14 cellular contexts compared by ENCODE assay signal in the genomic region with DNA sequence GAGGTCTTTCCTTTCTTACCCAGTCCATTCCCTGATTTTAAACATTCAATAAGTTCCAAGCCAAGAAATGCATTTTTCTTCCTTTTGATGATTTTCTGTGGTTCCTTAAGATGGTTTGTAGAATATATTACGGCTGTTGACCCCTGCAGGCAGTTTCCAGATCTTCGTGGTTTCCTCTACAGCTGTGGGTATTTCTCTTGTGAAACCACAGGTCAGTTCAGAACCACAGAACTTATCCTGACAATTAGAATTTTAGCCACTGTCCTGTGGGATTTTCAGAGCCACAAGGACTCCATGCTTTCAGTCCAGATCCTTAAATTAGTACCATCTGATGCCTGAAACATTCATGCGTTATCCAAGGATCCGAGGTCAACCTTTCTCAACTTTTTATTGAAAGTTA. TPM values are rescaled to one million over a fixed set of nuclear protein-coding genes. Genes with fewer than 3 reads are reported as not detected.
DNase-seq lines count a peak whose midpoint lies in the region; ATAC-seq and TF ChIP-seq lines count a peak whose summit lies in the region.
"Had no signal": no experiment of that assay in that cellular context is flagged by ENCODE, and none has a peak within 500 bp of the region (broad histone marks: within the 10 kb centered on the region; RNA-seq: fewer than 3 reads in every experiment).

No MANE protein-coding gene starts in this region.

- no peak overlapping the region for H3K27ac Mint-ChIP-seq in natural killer cell treated with Interleukin-12 subunit alpha and Interleukin-12 subunit beta and Interleukin-15 and Interleukin-18, amount 100 ng/mL, for 72 hours
- no peak overlapping the region for H3K27ac Mint-ChIP-seq in natural killer cell
- H3K27ac Mint-ChIP-seq: activated CD8-positive, alpha-beta T cell treated with anti-CD3 and anti-CD28 coated beads, Interleukin-2, amount 10 ng/mL, durations not matched to agents 7 days and 5 days; activated T-helper 17 cell treated with anti-CD3 and anti-CD28 coated beads, Interleukin-2, amount 50 U/mL, for 72 hours; immature natural killer cell; stimulated activated naive CD8-positive, alpha-beta T cell treated with anti-CD3 and anti-CD28 coated beads, Interleukin-15, Interleukin-2, amounts not matched to agents 100 ng/mL and 50 ng/mL, for 24 hours had no signal

- TF ChIP-seq CTCF in natural killer cell (IDR thresholded peaks at IDR 0.05) (no peak), OCI-LY3 (IDR thresholded peaks at IDR 0.05; ENCODE audit: low read depth, low read length) (no peak)

- H2BK120ac ChIP-seq in trophoblast cell (ENCODE audit: insufficient read depth, low read length, poor library complexity) = no peak overlapping the region

- H3K36me3 ChIP-seq in OCI-LY3 (replicated peaks; ENCODE audit: low read depth, low read length) = no peaks in the 10 kb centered on the region
- H3K36me3 ChIP-seq in trophoblast cell (ENCODE audit: control insufficient read depth in 1 of 2, insufficient read depth in 2 of 2, low read length in 2 of 2) = no peaks in the 10 kb centered on the region
- H3K36me3 ChIP-seq: spleen had no signal

- no peak overlapping the region for H4K8ac ChIP-seq in trophoblast cell (ENCODE audit: low read depth, low read length)

- peak overlapping the region; percentile 26 for H3K4me3 Mint-ChIP-seq in natural killer cell treated with Interleukin-12 subunit alpha and Interleukin-12 subunit beta and Interleukin-15 and Interleukin-18, amount 100 ng/mL, for 72 hours
- H3K4me3 Mint-ChIP-seq in natural killer cell = no peak overlapping the region
- H3K4me3 Mint-ChIP-seq: activated CD8-positive, alpha-beta T cell treated with anti-CD3 and anti-CD28 coated beads, Interleukin-2, amount 10 ng/mL, durations not matched to agents 7 days and 5 days; activated T-helper 17 cell treated with anti-CD3 and anti-CD28 coated beads, Interleukin-2, amount 50 U/mL, for 72 hours; stimulated activated naive CD8-positive, alpha-beta T cell treated with anti-CD3 and anti-CD28 coated beads, Interleukin-15, Interleukin-2, amounts not matched to agents 100 ng/mL and 50 ng/mL, for 24 hours had no signal

- no peak overlapping the region for H3K4me3 ChIP-seq in OCI-LY3 (ENCODE audit: low read length)
- H3K4me3 ChIP-seq in trophoblast cell (ENCODE audit: low read depth, low read length) = no peak overlapping the region
- H3K4me3 ChIP-seq: spleen had no signal

- no peak overlapping the region for H2BK5ac ChIP-seq in trophoblast cell (ENCODE audit: low read depth, low read length, poor library complexity)

- H3K9ac ChIP-seq in OCI-LY3 (ENCODE audit: low read length) (no peak overlapping the region), trophoblast cell (ENCODE audit: low read length) (no peak overlapping the region)

- H3K4me2 ChIP-seq in OCI-LY3 (ENCODE audit: low read length) (peak overlapping the region; percentile 68), trophoblast cell (ENCODE audit: low read length) (no peak overlapping the region)

- no peaks in the 10 kb centered on the region for H3K79me1 ChIP-seq in trophoblast cell (ENCODE audit: low read length)

- H2AFZ ChIP-seq in OCI-LY3 (ENCODE audit: low read depth, low read length) (peak overlapping the region; percentile 35; the same call in 1 of the 2 replicates), trophoblast cell (ENCODE audit: insufficient read depth, low read length, poor library complexity) (no peak overlapping the region)

- no peaks in the 10 kb centered on the region for H3K9me3 Mint-ChIP-seq in natural killer cell treated with Interleukin-12 subunit alpha and Interleukin-12 subunit beta and Interleukin-15 and Interleukin-18, amount 100 ng/mL, for 72 hours
- H3K9me3 Mint-ChIP-seq in natural killer cell = no peaks in the 10 kb centered on the region
- H3K9me3 Mint-ChIP-seq: activated T-helper 17 cell treated with anti-CD3 and anti-CD28 coated beads, Interleukin-2, amount 50 U/mL, for 72 hours; immature natural killer cell; stimulated activated naive CD8-positive, alpha-beta T cell treated with anti-CD3 and anti-CD28 coated beads, Interleukin-15, Interleukin-2, amounts not matched to agents 100 ng/mL and 50 ng/mL, for 24 hours had no signal

- H4K20me1 ChIP-seq in OCI-LY3 (ENCODE audit: insufficient read depth, low read length) = no peaks in the 10 kb centered on the region

- no peak for ATAC-seq in natural killer cell treated with Interleukin-12 subunit alpha and Interleukin-12 subunit beta and Interleukin-15 and Interleukin-18, amount 100 ng/mL, for 72 hours
- ATAC-seq in natural killer cell = no peak
- ATAC-seq in HG02763 (IDR thresholded peaks at IDR 0.05; ENCODE audit: unreplicated experiment) = no peak

- H3K9me3 ChIP-seq in OCI-LY3 (ENCODE audit: insufficient read depth, low read length) (no peaks in the 10 kb centered on the region), trophoblast cell (ENCODE audit: insufficient read depth, low read depth, low read length) (no peaks in the 10 kb centered on the region)
- H3K9me3 ChIP-seq: spleen had no signal

- H3K27me3 ChIP-seq in OCI-LY3 (ENCODE audit: low read depth, low read length) (peaks cover 25% of the 10 kb centered on the region), trophoblast cell (ENCODE audit: insufficient read depth, low read length) (no peaks in the 10 kb centered on the region)

- H2AK5ac ChIP-seq in trophoblast cell (ENCODE audit: low read length) = no peak overlapping the region

- H3K14ac ChIP-seq in trophoblast cell (ENCODE audit: low read length) = no peak overlapping the region

- H3K4ac ChIP-seq in trophoblast cell (ENCODE audit: low read depth, low read length) = no peak overlapping the region

- DNase-seq in natural killer cell treated with Interleukin-12 subunit alpha and Interleukin-12 subunit beta and Interleukin-15 and Interleukin-18, amount 100 ng/mL, for 72 hours (ENCODE audit: low spot score) = no peak
- DNase-seq in natural killer cell = no peak
- peak; percentile 98 for DNase-seq in fibroblast of peridontal ligament (ENCODE audit: extremely low read depth)
- DNase-seq in stromal cell of bone marrow (ENCODE audit: low read depth) = peak; percentile 22
- no peak for DNase-seq in trophoblast cell
- DNase-seq in stimulated activated CD8-positive, alpha-beta memory T cell treated with anti-CD3 and anti-CD28 coated beads, Interleukin-4, amount 100 ng/mL, for 48 hours = no peak

- H3K4me1 ChIP-seq in OCI-LY3 (ENCODE audit: low read length) (peaks cover 8% of the 10 kb centered on the region), trophoblast cell (ENCODE audit: control insufficient read depth in 1 of 2, insufficient read depth in 2 of 2, low read length in 2 of 2) (no peaks in the 10 kb centered on the region)
- H3K4me1 ChIP-seq: foreskin keratinocyte had no signal

- no peak overlapping the region for H4K91ac ChIP-seq in trophoblast cell (ENCODE audit: low read depth, low read length)

- H3K18ac ChIP-seq in trophoblast cell (ENCODE audit: low read length) = no peak overlapping the region

- H3K27me3 Mint-ChIP-seq in natural killer cell treated with Interleukin-12 subunit alpha and Interleukin-12 subunit beta and Interleukin-15 and Interleukin-18, amount 100 ng/mL, for 72 hours = peaks cover 21 to 35% of the 10 kb centered on the region in 2 donors
- peaks cover 22 to 41% of the 10 kb centered on the region in 2 donors for H3K27me3 Mint-ChIP-seq in natural killer cell (ENCODE audit: low read depth in 2 of 2)

- H4K12ac ChIP-seq in trophoblast cell (ENCODE audit: low read depth, low read length) = no peak overlapping the region

- H3K79me2 ChIP-seq in OCI-LY3 (ENCODE audit: low read length) (no peaks in the 10 kb centered on the region), trophoblast cell (ENCODE audit: control insufficient read depth, insufficient read depth, low read length, poor library complexity) (no peaks in the 10 kb centered on the region)

- WGBS in trophoblast cell (ENCODE audit: extremely low coverage, insufficient coverage, insufficient read length) = no CpG with 5 or more reads among the region's 4 CpGs

- intact Hi-C loops in natural killer cell (cut with micrococcal nuclease) = loop anchor here (5.0 kb wide), 2 partner anchors 130 to 715 kb away; no protein-coding TSS in a partner anchor

- no peak overlapping the region for H3K27ac ChIP-seq in OCI-LY3 (ENCODE audit: low read length)
- no peak overlapping the region for H3K27ac ChIP-seq in trophoblast cell (ENCODE audit: low read depth, low read length)
- H3K27ac ChIP-seq: foreskin keratinocyte, spleen had no signal

- H3K4me1 Mint-ChIP-seq in natural killer cell treated with Interleukin-12 subunit alpha and Interleukin-12 subunit beta and Interleukin-15 and Interleukin-18, amount 100 ng/mL, for 72 hours (ENCODE audit: low read depth in 2 of 2) = peaks cover 9 to 12% of the 10 kb centered on the region in 2 donors
- H3K4me1 Mint-ChIP-seq in natural killer cell = peaks cover 11% of the 10 kb centered on the region in 2 donors
- H3K4me1 Mint-ChIP-seq: activated T-helper 17 cell treated with anti-CD3 and anti-CD28 coated beads, Interleukin-2, amount 50 U/mL, for 72 hours had no signal

- H3K23ac ChIP-seq in trophoblast cell (ENCODE audit: low read length) = no peak overlapping the region

- no peaks in the 10 kb centered on the region for H3K36me3 Mint-ChIP-seq in natural killer cell treated with Interleukin-12 subunit alpha and Interleukin-12 subunit beta and Interleukin-15 and Interleukin-18, amount 100 ng/mL, for 72 hours
- H3K36me3 Mint-ChIP-seq in natural killer cell = no peaks in the 10 kb centered on the region

- H2BK12ac ChIP-seq in trophoblast cell (ENCODE audit: low read length) = no peak overlapping the region

RNA-seq across cellular contexts. Expression of gene EXOC2, which starts 29.7 kb away (rescaled TPM):
- total RNA-seq in natural killer cell treated with Interleukin-12 subunit alpha and Interleukin-12 subunit beta and Interleukin-15 and Interleukin-18, amount 100 ng/mL, for 72 hours = 10 to 100 TPM; 34.0 to 46.1 TPM
- 10 to 100 TPM; 22.1 to 30.8 (median 26.5) TPM for total RNA-seq in natural killer cell
- 16.6 and 16.8 TPM in 2 replicates for polyA plus RNA-seq in trophoblast cell (2013)

Comparison
In these comparisons a context has a peak if more than half of its experiments do, and no peak if none do; other contexts are left out.
1. DNase-seq: peak in fibroblast of peridontal ligament (single experiment) and stromal cell of bone marrow (single experiment); none in natural killer cell treated with Interleukin-12 subunit alpha and Interleukin-12 subunit beta and Interleukin-15 and Interleukin-18, amount 100 ng/mL, for 72 hours (single experiment), natural killer cell (single experiment), trophoblast cell (0 of 2) and stimulated activated CD8-positive, alpha-beta memory T cell treated with anti-CD3 and anti-CD28 coated beads, Interleukin-4, amount 100 ng/mL, for 48 hours (single experiment).